ENCODE assay signal across 2 cellular contexts in genomic region chr6:150179907-150180412, GRCh38. TPM values are rescaled to one million over a fixed set of nuclear protein-coding genes. Genes with fewer than 3 reads are reported as not detected.
"Had no signal": no experiment of that assay in that cellular context is flagged by ENCODE, and none has a peak within 500 bp of the region (broad histone marks: within the 10 kb centered on the region; RNA-seq: fewer than 3 reads in every experiment).

No MANE protein-coding gene starts in this region.

RNA-seq across cellular contexts. Expression of gene PPP1R14C, which starts 37.1 kb away (rescaled TPM):
- total RNA-seq: NCI-H460 had no signal
- polyA plus RNA-seq: SK-N-SH had no signal
